10 cellular contexts compared by ENCODE assay signal in genomic region chr1:153288634-153289275, GRCh38. TPM values are rescaled to one million over a fixed set of nuclear protein-coding genes. Genes with fewer than 3 reads are reported as not detected.
A peak's percentile ranks its signal among the peaks of the same experiment; 100 is the strongest.
DNase-seq lines count a peak whose midpoint lies in the region; ATAC-seq, FAIRE-seq and TF ChIP-seq lines count a peak whose summit lies in the region.
"Had no signal": no experiment of that assay in that cellular context is flagged by ENCODE, and none has a peak within 500 bp of the region (broad histone marks: within the 10 kb centered on the region; RNA-seq: fewer than 3 reads in every experiment).

No MANE protein-coding gene starts in this region.

- H3K14ac ChIP-seq in IMR-90 (replicated peaks; ENCODE audit: low read depth, low read length): no peak overlapping the region

- peak; percentile 34 for TF ChIP-seq CTCF in IMR-90 (conservative IDR thresholded peaks at IDR 0.05; ENCODE audit: low read depth, low read length)
- TF ChIP-seq CTCF in GM12878 (IDR thresholded peaks at IDR 0.05 in 2 of 3, conservative IDR thresholded peaks at IDR 0.05 in 1 of 3; ENCODE audit: control insufficient read depth in 2 of 3, extremely low read depth in 1 of 3, insufficient read depth in 1 of 3, low read depth in 3 of 3, low read length in 3 of 3): peak; percentile 61 to 86 (median 78)
- peak; percentile 31 for TF ChIP-seq CTCF in osteocyte (IDR thresholded peaks at IDR 0.05)
- peak in 1 of 4 experiments; percentile 32 for TF ChIP-seq CTCF in prostate gland (IDR thresholded peaks at IDR 0.05)

- no peak overlapping the region for H3K23ac ChIP-seq in IMR-90 (ENCODE audit: low read depth, low read length)

- no peak for TF ChIP-seq RAD21 in IMR-90 (IDR thresholded peaks at IDR 0.05; ENCODE audit: low read length)
- peak; percentile 29; the same call in 1 of the 2 replicates for TF ChIP-seq RAD21 in GM12878 (IDR thresholded peaks at IDR 0.05; ENCODE audit: insufficient read depth, low read depth, low read length)

- H4K20me1 ChIP-seq in IMR-90 (ENCODE audit: insufficient read depth, low read length) (no peaks in the 10 kb centered on the region), GM12878 (ENCODE audit: control insufficient read depth, insufficient read depth) (no peaks in the 10 kb centered on the region)

- H3K18ac ChIP-seq in IMR-90 (ENCODE audit: low read depth, low read length): no peak overlapping the region

- SMC1A ChIA-PET in GM12878 (lab: Charles Lee; ENCODE audit: uncharacterized antibody, unreplicated experiment): interaction anchor here (0.7 to 4.4 kb wide), 15 partner anchors 14 to 635 kb away, joined by 3 to 17 read pairs (median 5); no protein-coding TSS in a partner anchor

- TF ChIP-seq EP300 in GM12878 (IDR thresholded peaks at IDR 0.05; ENCODE audit: borderline replicate concordance in 1 of 2, control insufficient read depth in 1 of 2, low read depth in 2 of 2, low read length in 2 of 2): no peak

- H2AK5ac ChIP-seq in IMR-90 (ENCODE audit: low read depth, low read length): no peak overlapping the region

- H2BK20ac ChIP-seq in IMR-90 (ENCODE audit: low read depth, low read length): no peak overlapping the region

- no peak overlapping the region for H3K56ac ChIP-seq in IMR-90 (ENCODE audit: extremely low read depth, insufficient read depth, low read length)

- H4K8ac ChIP-seq in IMR-90 (ENCODE audit: low read depth in 2 of 2, low read length in 2 of 2): no peak overlapping the region

- CTCF ChIA-PET in IMR-90 (lab: Yijun Ruan, JAX): interaction anchor here (0.6 kb wide), 1 partner anchor 11 kb away, joined by 3 read pairs; no protein-coding TSS in a partner anchor
- CTCF ChIA-PET in GM12878 (lab: Yijun Ruan, JAX): interaction anchor here (0.6 to 6.4 kb wide), 28 partner anchors 8 to 420 kb away, joined by 3 to 66 read pairs (median 5); partner anchors contain the start of gene SMCP

- ATAC-seq in IMR-90 (ENCODE audit: low read depth) (0 out of 2 replicates have a peak, but pooled peaks have one; percentile 32), GM12878 (peak; percentile 82)

- no peak overlapping the region for H3K27ac Mint-ChIP-seq in osteocyte (ENCODE audit: unreplicated experiment)

- DNase-seq in DMS 273 (lab: John Stamatoyannopoulos, UW; ENCODE audit: unreplicated experiment): peak; percentile 53
- no peak for DNase-seq in DMS 273 treated with DMSO at 0.1 percent for 48 hours (lab: John Stamatoyannopoulos, UW)
- DNase-seq in IMR-90: no peak
- DNase-seq in GM12878 (ENCODE audit: low read depth, low spot score): no peak
- no peak for DNase-seq in osteocyte (ENCODE audit: extremely low spot score, unreplicated experiment)
- DNase-seq in NCI-H524 treated with DMSO at 0.1 percent for 48 hours (lab: John Stamatoyannopoulos, UW): no peak
- DNase-seq in prostate gland (ENCODE audit: low spot score): no peak
- no peak for DNase-seq in globus pallidus (ENCODE audit: low spot score)

- no peak for FAIRE-seq in GM12878 (lab: Jason Lieb, UNC)
- FAIRE-seq: A204.1 had no signal

- H4K5ac ChIP-seq in IMR-90 (ENCODE audit: low read depth, low read length): no peak overlapping the region

- no peaks in the 10 kb centered on the region for H3K9me1 ChIP-seq in IMR-90 (ENCODE audit: insufficient read depth, low read length)

- H2BK5ac ChIP-seq in IMR-90 (ENCODE audit: low read depth, low read length, poor library complexity, severe bottlenecking): no peak overlapping the region

- no peaks in the 10 kb centered on the region for H3K4me1 Mint-ChIP-seq in osteocyte (ENCODE audit: unreplicated experiment)

- H3K27me3 ChIP-seq in IMR-90 (ENCODE audit: control insufficient read depth, insufficient read depth, low read length) (no peaks in the 10 kb centered on the region), GM12878 (replicated peaks in 1 of 2; ENCODE audit: control insufficient read depth in 2 of 2, insufficient read depth in 2 of 2, low read length in 1 of 2) (peaks cover 0 to 2% of the 10 kb centered on the region in 2 experiments; a peak in 1 of 4 replicates), prostate gland (replicated peaks; ENCODE audit: insufficient read depth) (no peaks in the 10 kb centered on the region)

- H3K4me2 ChIP-seq in IMR-90 (ENCODE audit: low read depth, low read length) (no peak overlapping the region), GM12878 (ENCODE audit: control insufficient read depth, insufficient read depth) (no peak overlapping the region)

- POLR2A ChIA-PET in IMR-90 (lab: Charles Lee; ENCODE audit: unreplicated experiment): no interaction called here
- POLR2A ChIA-PET in GM12878 (lab: Charles Lee): no interaction called here

- no peaks in the 10 kb centered on the region for H3K9me3 ChIP-seq in IMR-90 (ENCODE audit: control insufficient read depth, insufficient read depth, low read length)
- no peaks in the 10 kb centered on the region for H3K9me3 ChIP-seq in GM12878 (replicated peaks; ENCODE audit: control insufficient read depth, insufficient read depth, low read length)
- H3K9me3 ChIP-seq in prostate gland: no peaks in the 10 kb centered on the region

- RAD21 ChIA-PET in GM12878 (lab: Charles Lee; ENCODE audit: unreplicated experiment): interaction anchor here (0.6 to 3.0 kb wide), 10 partner anchors 9 to 327 kb away, joined by 3 to 14 read pairs (median 3); no protein-coding TSS in a partner anchor

- no peak overlapping the region for H2BK120ac ChIP-seq in IMR-90 (ENCODE audit: low read depth, low read length)

- no peak overlapping the region for H2AFZ ChIP-seq in IMR-90 (replicated peaks; ENCODE audit: low read length, poor library complexity)
- H2AFZ ChIP-seq in GM12878 (ENCODE audit: control insufficient read depth, low read depth, low read length): no peak overlapping the region

- H4K91ac ChIP-seq in IMR-90 (ENCODE audit: insufficient read depth, low read depth, low read length): no peak overlapping the region

- no peaks in the 10 kb centered on the region for H3K9me3 Mint-ChIP-seq in osteocyte (ENCODE audit: unreplicated experiment)

- intact Hi-C loops in IMR-90 (cut with micrococcal nuclease): no loop called here
- intact Hi-C loops in GM12878 (cut with micrococcal nuclease; ENCODE audit: unreplicated experiment): no loop called here
- intact Hi-C loops in prostate gland (cut with DNase I): no loop called here

- TF ChIP-seq POLR2A in IMR-90 (IDR thresholded peaks at IDR 0.05; ENCODE audit: low read depth, low read length) (no peak), GM12878 (IDR thresholded peaks at IDR 0.05; ENCODE audit: low read depth, low read length) (no peak), prostate gland (IDR thresholded peaks at IDR 0.05) (no peak)

- H2BK15ac ChIP-seq in IMR-90 (ENCODE audit: low read depth, low read length): no peak overlapping the region

- H3K9ac ChIP-seq in IMR-90 (ENCODE audit: low read depth, low read length): no peak overlapping the region
- no peak overlapping the region for H3K9ac ChIP-seq in GM12878 (ENCODE audit: control insufficient read depth, insufficient read depth, low read length)

- H3K4ac ChIP-seq in IMR-90 (ENCODE audit: low read depth, low read length): no peak overlapping the region

- in situ Hi-C loops in IMR-90 (cut with MboI; ENCODE audit: low sequenced_read_pairs): no loop called here
- in situ Hi-C loops in GM12878 (cut with MboI): no loop called here

- H3K79me1 ChIP-seq in IMR-90 (ENCODE audit: low read depth in 1 of 2, low read length in 2 of 2): no peaks in the 10 kb centered on the region

- no peaks in the 10 kb centered on the region for H3K27me3 Mint-ChIP-seq in osteocyte (ENCODE audit: unreplicated experiment)

- H3K4me3 Mint-ChIP-seq in osteocyte (ENCODE audit: unreplicated experiment): no peak overlapping the region

- WGBS in IMR-90 (ENCODE audit: extremely low coverage in 2 of 2, insufficient read length in 1 of 2), 2 experiments: 54% methylated on average over 5 of the region's 11 CpGs; no CpG with 5 or more reads in 1 of the 2 experiments
- WGBS in GM12878 (ENCODE audit: insufficient coverage, insufficient replicate concordance, low lambda C conversion rate, missing lambda C conversion rate): 45% methylated on average over 11 of the region's 11 CpGs
- 58% methylated on average over 11 of the region's 11 CpGs for WGBS in prostate gland

- no TSS peak for BruUV-seq in IMR-90 (replicated peaks; lab: Mats Ljungman, UMichigan)
- no TSS peak for BruUV-seq in GM12878 (replicated peaks; lab: Mats Ljungman, UMichigan)

- H3K36me3 Mint-ChIP-seq in osteocyte (ENCODE audit: unreplicated experiment): no peaks in the 10 kb centered on the region

- H3K36me3 ChIP-seq in IMR-90 (ENCODE audit: control insufficient read depth, insufficient read depth, low read length) (no peaks in the 10 kb centered on the region), GM12878 (ENCODE audit: control insufficient read depth in 2 of 2, insufficient read depth in 2 of 2, low read length in 1 of 2) (no peaks in the 10 kb centered on the region), prostate gland (no peaks in the 10 kb centered on the region)

- no peak overlapping the region for H2AK9ac ChIP-seq in IMR-90 (replicated peaks; ENCODE audit: low read depth, low read length, poor library complexity)

- H3K4me1 ChIP-seq in IMR-90 (ENCODE audit: control insufficient read depth, insufficient read depth, low read length) (no peaks in the 10 kb centered on the region), GM12878 (ENCODE audit: control insufficient read depth, insufficient read depth, low read length) (peaks cover 9% of the 10 kb centered on the region), prostate gland (replicated peaks) (no peaks in the 10 kb centered on the region)

- no peak overlapping the region for H3K27ac ChIP-seq in IMR-90 (ENCODE audit: insufficient read depth, low read length)
- H3K27ac ChIP-seq in GM12878 (ENCODE audit: control insufficient read depth, insufficient read depth): no peak overlapping the region
- H3K27ac ChIP-seq in prostate gland: no peak overlapping the region

- H3K4me3 ChIP-seq in IMR-90 (ENCODE audit: insufficient read depth, low read depth, low read length) (no peak overlapping the region), GM12878 (no peak overlapping the region), prostate gland (no peak overlapping the region)

- dilution Hi-C loops in IMR-90 (cut with HindIII; ENCODE audit: low sequenced_read_pairs, unreplicated experiment): no loop called here

- no peaks in the 10 kb centered on the region for H3K79me2 ChIP-seq in GM12878 (ENCODE audit: control insufficient read depth, insufficient read depth, low read length)

RNA-seq across cellular contexts. Expression of gene PGLYRP3, which starts 24.0 kb away (rescaled TPM):
- total RNA-seq in IMR-90 (2012; rRNA removed) (not detected in 2 replicates), GM12878 (2014; rRNA removed) (not detected in 2 replicates), GM12878 (2014; rRNA removed; fragmentation: Illumina TruSeq; extraction: Trizol) (not detected in 2 replicates), GM12878 (2021) (0.29 TPM in 1 of 2 replicates, not detected in the other), osteocyte (not detected in 2 replicates), prostate gland (not detected)
- polyA plus RNA-seq in IMR-90 (2012; rRNA removed) (not detected in 2 replicates), GM12878 (2011; rRNA removed) (0.19 and 0.49 TPM in 2 replicates), GM12878 (2014; fragmentation: Illumina TruSeq; extraction: Trizol) (0.18 TPM in 1 of 2 replicates, not detected in the other), GM12878 (2014; fragmentation: Nextera tagmentation; extraction: Ambion mirVana) (not detected), GM12878 (2014; rRNA removed) (0.22 TPM in 1 of 2 replicates, not detected in the other), GM12878 (2016; fragmentation: Nextera tagmentation; extraction: Ambion mirVana) (under 1 TPM in 1 of 2 experiments, not detected in 1; 0.10 TPM)
- not detected in 2 replicates for polyA plus RNA-seq in IMR-90 (2012; cell fraction: cytosol; rRNA removed)
- polyA plus RNA-seq in IMR-90 (2012; cell fraction: nucleus; rRNA removed; ENCODE audit: low replicate concordance): not detected in 2 replicates
- 3.9 and 5.7 TPM in 2 replicates for total RNA-seq in GM12878 (2013; cell fraction: nucleolus; rRNA removed)
- not detected for polyA plus RNA-seq in GM12878 (2011; ENCODE audit: low read depth)
- polyA plus RNA-seq in GM12878 (2011; cell fraction: cytosol; rRNA removed): 0.42 and 0.53 TPM in 2 replicates
- 1.6 TPM in 2 replicates for polyA plus RNA-seq in GM12878 (2011; cell fraction: nucleus; rRNA removed)
- 0.27 and 0.28 TPM in 2 replicates for polyA plus RNA-seq in GM12878 (2012)
- 1.2 and 1.3 TPM in 2 replicates for polyA minus RNA-seq in GM12878 (2011; rRNA and poly(A)+ RNA removed)
- polyA minus RNA-seq in GM12878 (2011; cell fraction: cytosol; rRNA and poly(A)+ RNA removed): not detected in 2 replicates
- polyA minus RNA-seq in GM12878 (2011; cell fraction: nucleus; rRNA and poly(A)+ RNA removed): 1.5 and 1.7 TPM in 2 replicates
- total RNA-seq: lung microvascular endothelial cell had no signal

RNA-seq across cellular contexts. Expression of gene LORICRIN, which starts 29.3 kb away (rescaled TPM):
- not detected in 2 replicates for total RNA-seq in IMR-90 (2012; rRNA removed)
- polyA plus RNA-seq in IMR-90 (2012; rRNA removed): not detected in 2 replicates
- polyA plus RNA-seq in IMR-90 (2012; cell fraction: cytosol; rRNA removed): not detected in 2 replicates
- polyA plus RNA-seq in IMR-90 (2012; cell fraction: nucleus; rRNA removed; ENCODE audit: low replicate concordance): not detected in 2 replicates
- total RNA-seq in GM12878 (2013; cell fraction: nucleolus; rRNA removed): not detected in 2 replicates
- total RNA-seq in GM12878 (2014; rRNA removed): 0.06 TPM in 1 of 2 replicates, not detected in the other
- not detected in 2 replicates for total RNA-seq in GM12878 (2014; rRNA removed; fragmentation: Illumina TruSeq; extraction: Trizol)
- total RNA-seq in GM12878 (2021): not detected in 2 replicates
- polyA plus RNA-seq in GM12878 (2011; ENCODE audit: low read depth): not detected
- polyA plus RNA-seq in GM12878 (2011; rRNA removed): not detected in 2 replicates
- 0.07 TPM in 1 of 2 replicates, not detected in the other for polyA plus RNA-seq in GM12878 (2011; cell fraction: cytosol; rRNA removed)
- polyA plus RNA-seq in GM12878 (2011; cell fraction: nucleus; rRNA removed): 0.25 and 0.39 TPM in 2 replicates
- polyA plus RNA-seq in GM12878 (2012): not detected in 2 replicates
- not detected in 2 replicates for polyA plus RNA-seq in GM12878 (2014; fragmentation: Illumina TruSeq; extraction: Trizol)
- not detected for polyA plus RNA-seq in GM12878 (2014; fragmentation: Nextera tagmentation; extraction: Ambion mirVana)
- 0.37 TPM in 1 of 2 replicates, not detected in the other for polyA plus RNA-seq in GM12878 (2014; rRNA removed)
- polyA plus RNA-seq in GM12878 (2016; fragmentation: Nextera tagmentation; extraction: Ambion mirVana): not detected
- 0.26 TPM in 1 of 2 replicates, not detected in the other for polyA minus RNA-seq in GM12878 (2011; rRNA and poly(A)+ RNA removed)
- not detected in 2 replicates for polyA minus RNA-seq in GM12878 (2011; cell fraction: cytosol; rRNA and poly(A)+ RNA removed)
- polyA minus RNA-seq in GM12878 (2011; cell fraction: nucleus; rRNA and poly(A)+ RNA removed): 0.57 TPM in 1 of 2 replicates, not detected in the other
- total RNA-seq in osteocyte: not detected in 2 replicates
- under 1 TPM in 1 of 2 donors, not detected in 1; 0.45 TPM for total RNA-seq in prostate gland
- total RNA-seq: lung microvascular endothelial cell had no signal

RNA-seq across cellular contexts. Expression of gene PGLYRP4, which starts 59.9 kb away (rescaled TPM):
- total RNA-seq in IMR-90 (2012; rRNA removed) (not detected in 2 replicates), GM12878 (2014; rRNA removed) (0.38 and 0.45 TPM in 2 replicates), GM12878 (2014; rRNA removed; fragmentation: Illumina TruSeq; extraction: Trizol) (0.22 and 0.32 TPM in 2 replicates), GM12878 (2021) (0.44 and 0.74 TPM in 2 replicates), osteocyte (not detected in 2 replicates), prostate gland (not detected)
- polyA plus RNA-seq in IMR-90 (2012; rRNA removed) (not detected in 2 replicates), GM12878 (2011; rRNA removed) (1.6 and 3.0 TPM in 2 replicates), GM12878 (2014; fragmentation: Illumina TruSeq; extraction: Trizol) (0.48 and 0.65 TPM in 2 replicates), GM12878 (2014; fragmentation: Nextera tagmentation; extraction: Ambion mirVana) (under 1 TPM; 0.37 to 0.50 TPM), GM12878 (2014; rRNA removed) (0.44 and 0.55 TPM in 2 replicates), GM12878 (2016; fragmentation: Nextera tagmentation; extraction: Ambion mirVana) (under 1 TPM; 0.28 to 0.43 TPM)
- not detected in 2 replicates for polyA plus RNA-seq in IMR-90 (2012; cell fraction: cytosol; rRNA removed)
- not detected in 2 replicates for polyA plus RNA-seq in IMR-90 (2012; cell fraction: nucleus; rRNA removed; ENCODE audit: low replicate concordance)
- total RNA-seq in GM12878 (2013; cell fraction: nucleolus; rRNA removed): 13.4 and 14.3 TPM in 2 replicates
- 0.54 TPM for polyA plus RNA-seq in GM12878 (2011; ENCODE audit: low read depth)
- 4.2 and 4.6 TPM in 2 replicates for polyA plus RNA-seq in GM12878 (2011; cell fraction: cytosol; rRNA removed)
- polyA plus RNA-seq in GM12878 (2011; cell fraction: nucleus; rRNA removed): 7.1 and 15.8 TPM in 2 replicates
- 0.43 and 1.2 TPM in 2 replicates for polyA plus RNA-seq in GM12878 (2012)
- 6.4 and 7.3 TPM in 2 replicates for polyA minus RNA-seq in GM12878 (2011; rRNA and poly(A)+ RNA removed)
- polyA minus RNA-seq in GM12878 (2011; cell fraction: cytosol; rRNA and poly(A)+ RNA removed): 0.53 TPM in 1 of 2 replicates, not detected in the other
- 6.3 and 6.9 TPM in 2 replicates for polyA minus RNA-seq in GM12878 (2011; cell fraction: nucleus; rRNA and poly(A)+ RNA removed)
- total RNA-seq: lung microvascular endothelial cell had no signal
